ENCODE assay signal across 14 cellular contexts in genomic region chr5:98510111-98510510, GRCh38.
DNase-seq lines count a peak whose midpoint lies in the region; ATAC-seq lines count a peak whose summit lies in the region.
"Had no signal": no experiment of that assay in that cellular context is flagged by ENCODE, and none has a peak within 500 bp of the region (broad histone marks: within the 10 kb centered on the region; RNA-seq: fewer than 3 reads in every experiment).

No MANE protein-coding gene starts in this region.

- H3K27ac Mint-ChIP-seq in activated naive CD4-positive, alpha-beta T cell treated with anti-CD3 and anti-CD28 coated beads, Interleukin-2, amount 50 U/mL, for 72 hours: no peak overlapping the region
- H3K27ac Mint-ChIP-seq: activated B cell treated with CpG ODN at 0.5 μM for 24 hours; activated T-helper 2 cell treated with anti-CD3 and anti-CD28 coated beads, Interferon-gamma antibody, Interleukin-2, Interleukin-4, amounts not matched to agents 10 μg/mL and 5 μg/mL and 100 μg/mL, durations not matched to agents 14 hours and 24 hours and 36 hours had no signal

- ATAC-seq in GM19467 (IDR thresholded peaks at IDR 0.05; ENCODE audit: unreplicated experiment): no peak
- ATAC-seq in activated naive CD4-positive, alpha-beta T cell treated with anti-CD3 and anti-CD28 coated beads, Interleukin-2, amount 50 U/mL, for 72 hours: no peak

- peaks cover 0 to 5% of the 10 kb centered on the region in 2 donors for H3K9me3 Mint-ChIP-seq in activated naive CD4-positive, alpha-beta T cell treated with anti-CD3 and anti-CD28 coated beads, Interleukin-2, amount 50 U/mL, for 72 hours
- H3K9me3 Mint-ChIP-seq: activated T-helper 2 cell treated with anti-CD3 and anti-CD28 coated beads, Interferon-gamma antibody, Interleukin-2, Interleukin-4, amounts not matched to agents 10 μg/mL and 5 μg/mL and 100 μg/mL, durations not matched to agents 14 hours and 24 hours and 36 hours had no signal

- H3K36me3 Mint-ChIP-seq in activated naive CD4-positive, alpha-beta T cell treated with anti-CD3 and anti-CD28 coated beads, Interleukin-2, amount 50 U/mL, for 72 hours: no peaks in the 10 kb centered on the region

- DNase-seq in GM03348 (ENCODE audit: low spot score) (peak; percentile 14), RPMI7951 (ENCODE audit: low read depth) (peak; percentile 63), glomerular visceral epithelial cell (ENCODE audit: extremely low spot score) (peak; percentile 8), renal cortical epithelial cell (ENCODE audit: low read depth) (peak; percentile 4), DMS153 treated with DMSO at 0.1 percent for 48 hours (lab: John Stamatoyannopoulos, UW; ENCODE audit: unreplicated experiment) (no peak)
- DNase-seq in activated naive CD4-positive, alpha-beta T cell treated with anti-CD3 and anti-CD28 coated beads, Interleukin-2, amount 50 U/mL, for 72 hours (ENCODE audit: low spot score in 2 of 2): no peak
- no peak for DNase-seq in stimulated activated CD4-positive, alpha-beta T cell treated with anti-CD3 and anti-CD28 coated beads, Interleukin-12 subunit alpha, Interleukin-12 subunit beta, amount 100 ng/mL, for 4 hours
- DNase-seq: activated B cell treated with CpG ODN at 0.5 μM for 24 hours, Calu3, cortex of kidney, Karpas-422, trophoblast cell had no signal

Comparison
In these comparisons a context has a peak if more than half of its experiments do, and no peak if none do; other contexts are left out.
1. DNase-seq: peak in GM03348 (single experiment), RPMI7951 (single experiment), glomerular visceral epithelial cell (single experiment) and renal cortical epithelial cell (single experiment); none in activated naive CD4-positive, alpha-beta T cell treated with anti-CD3 and anti-CD28 coated beads, Interleukin-2, amount 50 U/mL, for 72 hours (0 of 2), stimulated activated CD4-positive, alpha-beta T cell treated with anti-CD3 and anti-CD28 coated beads, Interleukin-12 subunit alpha, Interleukin-12 subunit beta, amount 100 ng/mL, for 4 hours (single experiment) and DMS153 treated with DMSO at 0.1 percent for 48 hours (single experiment).